24 cellular contexts compared by ENCODE assay signal in genomic region chr4:60822986-60823385, GRCh38.
"Had no signal": no experiment of that assay in that cellular context is flagged by ENCODE, and none has a peak within 500 bp of the region (broad histone marks: within the 10 kb centered on the region; RNA-seq: fewer than 3 reads in every experiment).

No MANE protein-coding gene starts in this region.

- H3K27ac ChIP-seq: epithelial cell of prostate, gastrocnemius medialis, lower lobe of right lung, ovary, psoas muscle, sigmoid colon, stomach, thyroid gland, vagina had no signal

- H3K9me3 ChIP-seq: gastrocnemius medialis, lower lobe of right lung, ovary, psoas muscle, sigmoid colon, stomach, thyroid gland, vagina had no signal

- H3K4me1 ChIP-seq: gastrocnemius medialis, lower lobe of right lung, psoas muscle, sigmoid colon, stomach, thyroid gland, vagina had no signal

- ATAC-seq: esophagus mucosa; gastrocnemius medialis; left ventricle myocardium superior; lower lobe of right lung; natural killer cell; psoas muscle; right cardiac atrium; stimulated activated effector memory CD8-positive, alpha-beta T cell treated with anti-CD3 and anti-CD28 coated beads, Interleukin-12 subunit alpha, Interleukin-12 subunit beta, amount 100 ng/mL, for 72 hours had no signal

- DNase-seq: effector CD8-positive, alpha-beta T cell; endodermal cell; foreskin fibroblast; gastrocnemius medialis; head of caudate nucleus; left ventricle myocardium superior; lower lobe of right lung; natural killer cell; occipital lobe; ovary; posterior cingulate gyrus; psoas muscle; right cardiac atrium; sigmoid colon; stimulated activated CD4-positive, alpha-beta T cell treated with anti-CD3 and anti-CD28 coated beads, Interleukin-2, amount 100 ng/mL, for 24 hours; stimulated activated CD4-positive, alpha-beta T cell treated with anti-CD3 and anti-CD28 coated beads, Interleukin-4, amount 100 ng/mL, for 24 hours; stimulated activated naive CD4-positive, alpha-beta T cell treated with Interleukin-2 at 50 U/mL for 16 hours; stomach; thyroid gland; trophoblast cell had no signal

- H3K27me3 ChIP-seq: gastrocnemius medialis, ovary, sigmoid colon, stomach, thyroid gland, vagina had no signal

- H3K36me3 ChIP-seq: gastrocnemius medialis, lower lobe of right lung, ovary, sigmoid colon, stomach, thyroid gland, vagina had no signal

- H3K4me3 ChIP-seq: gastrocnemius medialis, lower lobe of right lung, ovary, psoas muscle, sigmoid colon, stomach, thyroid gland, vagina had no signal
